ENCODE assay signal across 20 cellular contexts in genomic region chr11:111782109-111782784, GRCh38. TPM values are rescaled to one million over a fixed set of nuclear protein-coding genes. Genes with fewer than 3 reads are reported as not detected.
A peak's percentile ranks its signal among the peaks of the same experiment; 100 is the strongest.
DNase-seq lines count a peak whose midpoint lies in the region; ATAC-seq and TF ChIP-seq lines count a peak whose summit lies in the region.
"Had no signal": no experiment of that assay in that cellular context is flagged by ENCODE, and none has a peak within 500 bp of the region (broad histone marks: within the 10 kb centered on the region; RNA-seq: fewer than 3 reads in every experiment).

No MANE protein-coding gene starts in this region.

- no peaks in the 10 kb centered on the region for H3K9me3 ChIP-seq in A673 (ENCODE audit: low read depth, low read length, poor library complexity, severe bottlenecking)
- H3K9me3 ChIP-seq: A549, BLaER1 had no signal

- H3K36me3 ChIP-seq in A673 (ENCODE audit: insufficient read depth, low read length, poor library complexity, severe bottlenecking), result peaks cover 12% of the 10 kb centered on the region

- ATAC-seq in left colon (peak; percentile 83), HG02973 (IDR thresholded peaks at IDR 0.05; ENCODE audit: unreplicated experiment) (no peak)
- ATAC-seq: A549, GM12878, HCT116 had no signal

- POLR2A ChIA-PET in A673 (lab: Charles Lee; ENCODE audit: low non-redundant PET), result interaction anchor here (0.5 kb wide), 1 partner anchor 91 kb away, joined by 4 read pairs; no protein-coding TSS in a partner anchor

- CTCF ChIA-PET in A673 (lab: Charles Lee), result no interaction called here

- peaks cover 9% of the 10 kb centered on the region for H3K4me1 ChIP-seq in A673 (ENCODE audit: insufficient read depth, low read length, poor library complexity, severe bottlenecking)
- H3K4me1 ChIP-seq: A549 had no signal

- TF ChIP-seq CTCF in A673 (conservative IDR thresholded peaks at IDR 0.05; ENCODE audit: low read depth, low read length) (no peak), VCaP (conservative IDR thresholded peaks at IDR 0.05) (no peak)

- H3K27ac ChIP-seq in A673 (ENCODE audit: low read depth, low read length, poor library complexity, severe bottlenecking) (no peak overlapping the region), VCaP (peak overlapping the region; percentile 77)
- H3K27ac ChIP-seq: 22Rv1, A549, BLaER1 had no signal

- no peaks in the 10 kb centered on the region for H3K27me3 ChIP-seq in A673 (replicated peaks; ENCODE audit: insufficient read depth, low read depth, low read length, poor library complexity)
- H3K27me3 ChIP-seq: BLaER1 had no signal

- H3K4me3 ChIP-seq in A673 (ENCODE audit: low read depth, low read length, poor library complexity, severe bottlenecking), result no peak overlapping the region
- H3K4me3 ChIP-seq: A549, BLaER1, GM12878 had no signal

- intact Hi-C loops in A673 (cut with micrococcal nuclease; ENCODE audit: unreplicated experiment) (no loop called here), left colon (cut with DNase I, micrococcal nuclease) (no loop called here)

- DNase-seq in DMS 273 (lab: John Stamatoyannopoulos, UW; ENCODE audit: unreplicated experiment), result peak; percentile 18
- DNase-seq in DMS 273 treated with DMSO at 0.1 percent for 48 hours (lab: John Stamatoyannopoulos, UW), result no peak
- DNase-seq in A673 (ENCODE audit: low spot score), result no peak
- no peak for DNase-seq in left colon
- DNase-seq in Kasumi-1 (lab: John Stamatoyannopoulos, UW), result no peak
- no peak for DNase-seq in NOMO-1 treated with DMSO at 0.1 percent for 48 hours (lab: John Stamatoyannopoulos, UW; ENCODE audit: unreplicated experiment)
- DNase-seq: CD4-positive, alpha-beta memory T cell; DMS53; DND-41; EL; GOT3; H7; HFFc6 had no signal

- TSS peak; percentile 9 for BruUV-seq in A673 (replicated peaks; lab: Mats Ljungman, UMichigan)

RNA-seq across cellular contexts. Expression of gene PPP2R1B, which starts 16.1 kb away (rescaled TPM):
- total RNA-seq in A673 (2021), result 72.2 and 80.0 TPM in 2 replicates
- 10 to 100 TPM; 45.3 to 45.8 TPM for total RNA-seq in left colon
